ENCODE assay signal across 22 cellular contexts in the genomic region with DNA sequence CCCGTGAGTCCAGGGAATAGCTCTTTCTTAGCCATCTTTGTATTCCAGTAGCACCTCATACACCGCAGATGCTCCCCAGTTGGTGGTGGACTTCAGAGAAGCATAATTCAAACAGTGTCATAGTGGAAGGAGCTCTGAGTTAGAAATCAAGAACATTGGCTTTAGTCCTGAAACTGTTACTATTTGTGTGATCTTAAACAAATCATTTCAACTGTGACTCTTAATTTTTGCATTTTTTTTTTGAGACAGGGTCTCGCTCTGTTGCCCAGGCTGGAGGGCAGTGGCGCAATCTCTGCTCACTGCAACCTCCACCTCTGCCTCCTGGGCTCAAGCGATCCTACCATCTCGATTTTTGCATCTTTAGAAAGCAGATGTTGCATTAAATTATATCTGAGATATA. TPM values are rescaled to one million over a fixed set of nuclear protein-coding genes. Genes with fewer than 3 reads are reported as not detected.
A peak's percentile ranks its signal among the peaks of the same experiment; 100 is the strongest.
DNase-seq lines count a peak whose midpoint lies in the region; ATAC-seq and TF ChIP-seq lines count a peak whose summit lies in the region.
"Had no signal": no experiment of that assay in that cellular context is flagged by ENCODE, and none has a peak within 500 bp of the region (broad histone marks: within the 10 kb centered on the region; RNA-seq: fewer than 3 reads in every experiment).

No MANE protein-coding gene starts in this region.

- no peak overlapping the region for H3K4me3 Mint-ChIP-seq in activated naive CD4-positive, alpha-beta T cell treated with anti-CD3 and anti-CD28 coated beads, Interleukin-2, amount 10 ng/mL, durations not matched to agents 7 days and 5 days
- no peak overlapping the region for H3K4me3 Mint-ChIP-seq in activated naive CD4-positive, alpha-beta T cell treated with anti-CD3 and anti-CD28 coated beads for 36 hours
- peak overlapping the region; percentile 51 for H3K4me3 Mint-ChIP-seq in dendritic cell treated with granulocyte-macrophage colony-stimulating factor and Interleukin-4, amounts not matched to agents 40 ng/mL and 50 ng/mL, for 4 days
- peak overlapping the region; percentile 79 for H3K4me3 Mint-ChIP-seq in type B pancreatic cell

- intact Hi-C loops in activated naive CD4-positive, alpha-beta T cell treated with anti-CD3 and anti-CD28 coated beads for 36 hours (cut with micrococcal nuclease): loop anchor here (5.0 kb wide), 1 partner anchor 1329 kb away; a partner anchor contains a TSS
- intact Hi-C loops in dendritic cell treated with granulocyte-macrophage colony-stimulating factor and Interleukin-4, amounts not matched to agents 40 ng/mL and 50 ng/mL, for 4 days (cut with micrococcal nuclease): loop anchor here (5.0 to 10.0 kb wide), 3 partner anchors 89 to 1394 kb away; a partner anchor contains a TSS

- no peaks in the 10 kb centered on the region for H3K27me3 ChIP-seq in Loucy (ENCODE audit: insufficient read depth, low read length, poor library complexity, severe bottlenecking)
- H3K27me3 ChIP-seq: gastroesophageal sphincter, vagina had no signal

- H3K36me3 Mint-ChIP-seq in activated naive CD4-positive, alpha-beta T cell treated with anti-CD3 and anti-CD28 coated beads, Interleukin-2, amount 10 ng/mL, durations not matched to agents 7 days and 5 days: peaks cover 17% of the 10 kb centered on the region
- H3K36me3 Mint-ChIP-seq in activated naive CD4-positive, alpha-beta T cell treated with anti-CD3 and anti-CD28 coated beads for 36 hours (ENCODE audit: low read depth): peaks cover 6% of the 10 kb centered on the region
- peaks cover 10% of the 10 kb centered on the region for H3K36me3 Mint-ChIP-seq in dendritic cell treated with granulocyte-macrophage colony-stimulating factor and Interleukin-4, amounts not matched to agents 40 ng/mL and 50 ng/mL, for 4 days (ENCODE audit: low read depth)
- no peaks in the 10 kb centered on the region for H3K36me3 Mint-ChIP-seq in type B pancreatic cell

- no peaks in the 10 kb centered on the region for H3K9me3 Mint-ChIP-seq in activated naive CD4-positive, alpha-beta T cell treated with anti-CD3 and anti-CD28 coated beads, Interleukin-2, amount 10 ng/mL, durations not matched to agents 7 days and 5 days
- no peaks in the 10 kb centered on the region for H3K9me3 Mint-ChIP-seq in activated naive CD4-positive, alpha-beta T cell treated with anti-CD3 and anti-CD28 coated beads for 36 hours
- no peaks in the 10 kb centered on the region for H3K9me3 Mint-ChIP-seq in dendritic cell treated with granulocyte-macrophage colony-stimulating factor and Interleukin-4, amounts not matched to agents 40 ng/mL and 50 ng/mL, for 4 days
- H3K9me3 Mint-ChIP-seq in type B pancreatic cell: no peaks in the 10 kb centered on the region
- H3K9me3 Mint-ChIP-seq: natural killer cell treated with Interleukin-12 subunit alpha and Interleukin-12 subunit beta and Interleukin-15 and Interleukin-18, amount 100 ng/mL, for 72 hours had no signal

- H3K4me2 ChIP-seq in Loucy (ENCODE audit: low read depth, low read length, poor library complexity, severe bottlenecking): peak overlapping the region; percentile 78

- H3K9me2 ChIP-seq in Loucy (replicated peaks; ENCODE audit: low read depth, low read length): no peaks in the 10 kb centered on the region

- peaks cover 24% of the 10 kb centered on the region for H3K4me1 ChIP-seq in Loucy (ENCODE audit: insufficient read depth, low read length, poor library complexity, severe bottlenecking)

- H2AFZ ChIP-seq in Loucy (ENCODE audit: low read length): no peak overlapping the region

- no peaks in the 10 kb centered on the region for H3F3A ChIP-seq in Loucy (ENCODE audit: low read depth)

- no peak for ATAC-seq in HG03439 (IDR thresholded peaks at IDR 0.05; ENCODE audit: unreplicated experiment)
- ATAC-seq: gastroesophageal sphincter; left cardiac atrium; natural killer cell treated with Interleukin-12 subunit alpha and Interleukin-12 subunit beta and Interleukin-15 and Interleukin-18, amount 100 ng/mL, for 72 hours; psoas muscle; Right ventricle myocardium inferior had no signal

- H3K4me1 Mint-ChIP-seq in activated naive CD4-positive, alpha-beta T cell treated with anti-CD3 and anti-CD28 coated beads, Interleukin-2, amount 10 ng/mL, durations not matched to agents 7 days and 5 days: peaks cover 31% of the 10 kb centered on the region
- peaks cover 33% of the 10 kb centered on the region for H3K4me1 Mint-ChIP-seq in activated naive CD4-positive, alpha-beta T cell treated with anti-CD3 and anti-CD28 coated beads for 36 hours (ENCODE audit: low read depth)
- peaks cover 30% of the 10 kb centered on the region for H3K4me1 Mint-ChIP-seq in dendritic cell treated with granulocyte-macrophage colony-stimulating factor and Interleukin-4, amounts not matched to agents 40 ng/mL and 50 ng/mL, for 4 days (ENCODE audit: low read depth)
- peaks cover 17% of the 10 kb centered on the region for H3K4me1 Mint-ChIP-seq in type B pancreatic cell (ENCODE audit: unreplicated experiment)

- H4K20me1 ChIP-seq in Loucy (ENCODE audit: insufficient read depth, low read length, poor library complexity, severe bottlenecking): no peaks in the 10 kb centered on the region

- no peak overlapping the region for H3K9ac ChIP-seq in Loucy (ENCODE audit: low read depth, low read length, poor library complexity, severe bottlenecking)

- no peak for TF ChIP-seq CTCF in Loucy (conservative IDR thresholded peaks at IDR 0.05; ENCODE audit: low read length)
- no peak for TF ChIP-seq CTCF in type B pancreatic cell (conservative IDR thresholded peaks at IDR 0.05)

- DNase-seq in activated naive CD4-positive, alpha-beta T cell treated with anti-CD3 and anti-CD28 coated beads, Interleukin-2, amount 10 ng/mL, durations not matched to agents 7 days and 5 days: no peak
- DNase-seq in activated naive CD4-positive, alpha-beta T cell treated with anti-CD3 and anti-CD28 coated beads for 36 hours: no peak
- DNase-seq in type B pancreatic cell (ENCODE audit: extremely low spot score, unreplicated experiment) (no peak), NCI-H1092 treated with DMSO at 0.1 percent for 48 hours (lab: John Stamatoyannopoulos, UW) (no peak), RKO (ENCODE audit: low spot score) (no peak)
- DNase-seq: central memory CD4-positive, alpha-beta T cell; COR-L47; KG1; left cardiac atrium; mesendoderm; NCI-H1105; NCI-H2107; NCI-H524; psoas muscle; stimulated activated CD4-positive, alpha-beta T cell treated with anti-CD3 and anti-CD28 coated beads, Interleukin-2, amount 100 ng/mL, for 48 hours had no signal

- no peak overlapping the region for H3K4me3 ChIP-seq in Loucy (ENCODE audit: low read length, poor library complexity, severe bottlenecking)

- CTCF ChIA-PET in activated naive CD4-positive, alpha-beta T cell treated with anti-CD3 and anti-CD28 coated beads, Interleukin-2, amount 10 ng/mL, durations not matched to agents 7 days and 5 days (lab: Charles Lee): interaction anchor here (1.1 to 1.4 kb wide), 3 partner anchors 13 to 102 kb away, joined by 3 to 6 read pairs (median 4); no protein-coding TSS in a partner anchor
- CTCF ChIA-PET in activated naive CD4-positive, alpha-beta T cell treated with anti-CD3 and anti-CD28 coated beads for 36 hours (lab: Charles Lee): interaction anchor here (0.6 to 2.7 kb wide), 8 partner anchors 9 to 499 kb away, joined by 3 to 6 read pairs (median 4); a partner anchor contains a TSS

- peaks cover 18% of the 10 kb centered on the region; the same call in 1 of the 2 replicates for H3K79me2 ChIP-seq in Loucy (ENCODE audit: insufficient read depth, low read length)

- no peaks in the 10 kb centered on the region for H3K36me3 ChIP-seq in Loucy (ENCODE audit: insufficient read depth, low read length)
- H3K36me3 ChIP-seq: gastroesophageal sphincter, vagina had no signal

- H3K9me3 ChIP-seq in Loucy (ENCODE audit: insufficient read depth, low read depth, low read length): no peaks in the 10 kb centered on the region
- H3K9me3 ChIP-seq: gastroesophageal sphincter, psoas muscle, vagina had no signal

- H3K27ac Mint-ChIP-seq in activated naive CD4-positive, alpha-beta T cell treated with anti-CD3 and anti-CD28 coated beads, Interleukin-2, amount 10 ng/mL, durations not matched to agents 7 days and 5 days: peak overlapping the region; percentile 50
- H3K27ac Mint-ChIP-seq in activated naive CD4-positive, alpha-beta T cell treated with anti-CD3 and anti-CD28 coated beads for 36 hours: no peak overlapping the region
- H3K27ac Mint-ChIP-seq in dendritic cell treated with granulocyte-macrophage colony-stimulating factor and Interleukin-4, amounts not matched to agents 40 ng/mL and 50 ng/mL, for 4 days: peak overlapping the region; percentile 41
- no peak overlapping the region for H3K27ac Mint-ChIP-seq in type B pancreatic cell

- no peaks in the 10 kb centered on the region for H3K27me3 Mint-ChIP-seq in activated naive CD4-positive, alpha-beta T cell treated with anti-CD3 and anti-CD28 coated beads, Interleukin-2, amount 10 ng/mL, durations not matched to agents 7 days and 5 days
- no peaks in the 10 kb centered on the region for H3K27me3 Mint-ChIP-seq in activated naive CD4-positive, alpha-beta T cell treated with anti-CD3 and anti-CD28 coated beads for 36 hours (ENCODE audit: low read depth)
- H3K27me3 Mint-ChIP-seq in dendritic cell treated with granulocyte-macrophage colony-stimulating factor and Interleukin-4, amounts not matched to agents 40 ng/mL and 50 ng/mL, for 4 days: no peaks in the 10 kb centered on the region
- H3K27me3 Mint-ChIP-seq in type B pancreatic cell: no peaks in the 10 kb centered on the region
- H3K27me3 Mint-ChIP-seq: natural killer cell treated with Interleukin-12 subunit alpha and Interleukin-12 subunit beta and Interleukin-15 and Interleukin-18, amount 100 ng/mL, for 72 hours had no signal

RNA-seq across cellular contexts. Expression of a gene that starts 1.8 kb away (rescaled TPM):
- total RNA-seq in activated naive CD4-positive, alpha-beta T cell treated with anti-CD3 and anti-CD28 coated beads for 36 hours: 10 to 100 TPM; 13.9 to 14.2 TPM
- total RNA-seq in type B pancreatic cell (ENCODE audit: low replicate concordance): 19.6 and 24.3 TPM in 2 replicates

Comparison
In these comparisons a context has a peak if more than half of its experiments do, and no peak if none do; other contexts are left out.
1. H3K27ac Mint-ChIP-seq: peak in activated naive CD4-positive, alpha-beta T cell treated with anti-CD3 and anti-CD28 coated beads, Interleukin-2, amount 10 ng/mL, durations not matched to agents 7 days and 5 days (single experiment) and dendritic cell treated with granulocyte-macrophage colony-stimulating factor and Interleukin-4, amounts not matched to agents 40 ng/mL and 50 ng/mL, for 4 days (single experiment); none in activated naive CD4-positive, alpha-beta T cell treated with anti-CD3 and anti-CD28 coated beads for 36 hours (single experiment) and type B pancreatic cell (single experiment).
2. H3K4me3 Mint-ChIP-seq: peak in dendritic cell treated with granulocyte-macrophage colony-stimulating factor and Interleukin-4, amounts not matched to agents 40 ng/mL and 50 ng/mL, for 4 days (single experiment) and type B pancreatic cell (single experiment); none in activated naive CD4-positive, alpha-beta T cell treated with anti-CD3 and anti-CD28 coated beads, Interleukin-2, amount 10 ng/mL, durations not matched to agents 7 days and 5 days (single experiment) and activated naive CD4-positive, alpha-beta T cell treated with anti-CD3 and anti-CD28 coated beads for 36 hours (single experiment).